ENCODE assay signal across 10 cellular contexts in genomic region chr5:74895906-74896305, GRCh38. TPM values are rescaled to one million over a fixed set of nuclear protein-coding genes. Genes with fewer than 3 reads are reported as not detected.
DNase-seq lines count a peak whose midpoint lies in the region; ATAC-seq and TF ChIP-seq lines count a peak whose summit lies in the region.
"Had no signal": no experiment of that assay in that cellular context is flagged by ENCODE, and none has a peak within 500 bp of the region (broad histone marks: within the 10 kb centered on the region; RNA-seq: fewer than 3 reads in every experiment).

No MANE protein-coding gene starts in this region.

- ATAC-seq in right lobe of liver (peak; percentile 93 to 97 (median 96)), HG02870 (IDR thresholded peaks at IDR 0.05; ENCODE audit: unreplicated experiment) (no peak)
- ATAC-seq: Panc1 had no signal

- DNase-seq in A673 (ENCODE audit: low spot score) (peak; percentile 82), LoVo (ENCODE audit: low spot score) (peak; percentile 68), choroid plexus epithelial cell (ENCODE audit: low read depth) (peak; percentile 24), right lobe of liver (peak; percentile 72 to 86 (median 85)), mesothelial cell of epicardium (ENCODE audit: low spot score in 2 of 2, unreplicated experiment in 2 of 2) (no peak)
- DNase-seq in activated CD4-positive, alpha-beta T cell treated with anti-CD3 and anti-CD28 coated beads for 1 hour: no peak
- DNase-seq in activated CD4-positive, alpha-beta T cell treated with anti-CD3 and anti-CD28 coated beads, Interleukin-2, amount 50 U/mL, for 1 hour: no peak

- no peaks in the 10 kb centered on the region for H3K9me3 ChIP-seq in A673 (ENCODE audit: low read depth, low read length, poor library complexity, severe bottlenecking)
- no peaks in the 10 kb centered on the region for H3K9me3 ChIP-seq in right lobe of liver

- no peaks in the 10 kb centered on the region for H3K27me3 Mint-ChIP-seq in mesothelial cell of epicardium (ENCODE audit: low read depth)

- no peak overlapping the region for H3K27ac Mint-ChIP-seq in mesothelial cell of epicardium
- H3K27ac Mint-ChIP-seq: B cell had no signal

- no peak overlapping the region for H3K4me3 Mint-ChIP-seq in mesothelial cell of epicardium
- H3K4me3 Mint-ChIP-seq: B cell had no signal

- CTCF ChIA-PET in A673 (lab: Charles Lee): no interaction called here

- POLR2A ChIA-PET in A673 (lab: Charles Lee; ENCODE audit: low non-redundant PET): no interaction called here

- no peaks in the 10 kb centered on the region for H3K27me3 ChIP-seq in A673 (replicated peaks; ENCODE audit: insufficient read depth, low read depth, low read length, poor library complexity)
- no peaks in the 10 kb centered on the region for H3K27me3 ChIP-seq in right lobe of liver

- H3K4me1 ChIP-seq in A673 (ENCODE audit: insufficient read depth, low read length, poor library complexity, severe bottlenecking) (no peaks in the 10 kb centered on the region), right lobe of liver (peaks cover 0 to 5% (median 4%) of the 10 kb centered on the region in 4 donors)

- peaks cover 4% of the 10 kb centered on the region for H3K4me1 Mint-ChIP-seq in mesothelial cell of epicardium
- H3K4me1 Mint-ChIP-seq: B cell had no signal

- H3K36me3 ChIP-seq in A673 (ENCODE audit: insufficient read depth, low read length, poor library complexity, severe bottlenecking): no peaks in the 10 kb centered on the region
- H3K36me3 ChIP-seq in right lobe of liver: no peaks in the 10 kb centered on the region

- H3K4me3 ChIP-seq in A673 (ENCODE audit: low read depth, low read length, poor library complexity, severe bottlenecking) (no peak overlapping the region), choroid plexus epithelial cell (ENCODE audit: low read depth, low read length) (no peak overlapping the region), right lobe of liver (no peak overlapping the region)

- TF ChIP-seq CTCF in A673 (conservative IDR thresholded peaks at IDR 0.05; ENCODE audit: low read depth, low read length) (no peak), choroid plexus epithelial cell (conservative IDR thresholded peaks at IDR 0.05; ENCODE audit: low read depth, low read length) (no peak), right lobe of liver (IDR thresholded peaks at IDR 0.05) (no peak), mesothelial cell of epicardium (IDR thresholded peaks at IDR 0.05; ENCODE audit: unreplicated experiment) (no peak)

- H3K9me3 Mint-ChIP-seq in mesothelial cell of epicardium: peaks cover 18% of the 10 kb centered on the region

- peaks cover 5% of the 10 kb centered on the region for H3K36me3 Mint-ChIP-seq in mesothelial cell of epicardium

- H3K27ac ChIP-seq in A673 (ENCODE audit: low read depth, low read length, poor library complexity, severe bottlenecking) (no peak overlapping the region), right lobe of liver (no peak overlapping the region)

- intact Hi-C loops in A673 (cut with micrococcal nuclease; ENCODE audit: unreplicated experiment) (no loop called here), right lobe of liver (cut with DNase I) (no loop called here)

- no peak for TF ChIP-seq POLR2A in right lobe of liver (IDR thresholded peaks at IDR 0.05)

- no TSS peak for BruUV-seq in A673 (replicated peaks; lab: Mats Ljungman, UMichigan)

- WGBS in right lobe of liver (ENCODE audit: insufficient coverage, low coverage, low lambda C conversion rate, missing lambda C conversion rate): 19% methylated on average over 5 of the region's 5 CpGs

RNA-seq across cellular contexts. Expression of gene FAM169A, which starts 29.7 kb away (rescaled TPM):
- 10.5 and 11.2 TPM in 2 replicates for total RNA-seq in A673 (2021)
- total RNA-seq in right lobe of liver: 1 to 10 TPM; 1.2 to 7.5 (median 4.1) TPM
- total RNA-seq in mesothelial cell of epicardium: 22.6 to 23.7 TPM (median 23.5 TPM) in 3 replicates

Comparison
In these comparisons a context has a peak if more than half of its experiments do, and no peak if none do; other contexts are left out.
1. DNase-seq: peak in A673 (single experiment), LoVo (single experiment), choroid plexus epithelial cell (single experiment) and right lobe of liver (3 of 3); none in activated CD4-positive, alpha-beta T cell treated with anti-CD3 and anti-CD28 coated beads for 1 hour (single experiment), mesothelial cell of epicardium (0 of 2) and activated CD4-positive, alpha-beta T cell treated with anti-CD3 and anti-CD28 coated beads, Interleukin-2, amount 50 U/mL, for 1 hour (single experiment).